9 cellular contexts compared by ENCODE assay signal in the genomic region with DNA sequence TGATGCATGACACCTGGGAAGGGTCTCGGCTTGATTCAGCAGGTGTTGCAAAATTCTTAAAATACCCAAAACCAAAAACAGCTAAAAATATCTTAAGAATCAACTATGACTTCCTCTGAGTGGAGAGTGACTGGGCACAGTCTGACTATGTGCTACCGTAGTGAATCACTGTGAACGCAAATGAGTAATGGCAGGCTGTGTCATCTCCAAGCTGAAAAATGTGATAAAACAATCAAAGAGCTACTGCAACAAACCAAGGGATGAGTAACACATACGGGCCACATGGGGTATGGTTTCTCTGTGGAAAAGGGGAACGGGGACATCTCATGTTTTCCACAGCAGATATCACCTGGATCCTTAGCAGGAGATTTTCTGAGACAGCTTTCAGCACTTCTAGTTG.
DNase-seq lines count a peak whose midpoint lies in the region; ATAC-seq and TF ChIP-seq lines count a peak whose summit lies in the region.
"Had no signal": no experiment of that assay in that cellular context is flagged by ENCODE, and none has a peak within 500 bp of the region (broad histone marks: within the 10 kb centered on the region; RNA-seq: fewer than 3 reads in every experiment).

No MANE protein-coding gene starts in this region.

- peak; percentile 8 for DNase-seq in GM12864 (ENCODE audit: low read depth)
- DNase-seq in LHCN-M2 (ENCODE audit: low read depth): peak; percentile 90
- peak; percentile 22 for DNase-seq in fibroblast of peridontal ligament (ENCODE audit: extremely low read depth)
- no peak for DNase-seq in SHP77 (lab: John Stamatoyannopoulos, UW)
- no peak for DNase-seq in midbrain (lab: John Stamatoyannopoulos, UW)
- DNase-seq in iPS-NIHi7 (ENCODE audit: extremely low spot score): no peak
- no peak for DNase-seq in D341Med (ENCODE audit: low spot score)
- DNase-seq: effector memory CD4-positive, alpha-beta T cell had no signal

- peak; percentile 73 for ATAC-seq in GM21526 (IDR thresholded peaks at IDR 0.05; ENCODE audit: low FRiP score, unreplicated experiment)

- no peak for TF ChIP-seq CTCF in GM12864 (IDR thresholded peaks at IDR 0.05; ENCODE audit: low read depth, low read length, missing control alignments)

- H3K4me3 ChIP-seq in GM12864 (ENCODE audit: low read depth, low read length): no peak overlapping the region

Comparison
In these comparisons a context has a peak if more than half of its experiments do, and no peak if none do; other contexts are left out.
1. DNase-seq: peak in GM12864 (single experiment), LHCN-M2 (single experiment) and fibroblast of peridontal ligament (single experiment); none in SHP77 (0 of 2), midbrain (single experiment), iPS-NIHi7 (single experiment) and D341Med (single experiment).